In the genomic region with DNA sequence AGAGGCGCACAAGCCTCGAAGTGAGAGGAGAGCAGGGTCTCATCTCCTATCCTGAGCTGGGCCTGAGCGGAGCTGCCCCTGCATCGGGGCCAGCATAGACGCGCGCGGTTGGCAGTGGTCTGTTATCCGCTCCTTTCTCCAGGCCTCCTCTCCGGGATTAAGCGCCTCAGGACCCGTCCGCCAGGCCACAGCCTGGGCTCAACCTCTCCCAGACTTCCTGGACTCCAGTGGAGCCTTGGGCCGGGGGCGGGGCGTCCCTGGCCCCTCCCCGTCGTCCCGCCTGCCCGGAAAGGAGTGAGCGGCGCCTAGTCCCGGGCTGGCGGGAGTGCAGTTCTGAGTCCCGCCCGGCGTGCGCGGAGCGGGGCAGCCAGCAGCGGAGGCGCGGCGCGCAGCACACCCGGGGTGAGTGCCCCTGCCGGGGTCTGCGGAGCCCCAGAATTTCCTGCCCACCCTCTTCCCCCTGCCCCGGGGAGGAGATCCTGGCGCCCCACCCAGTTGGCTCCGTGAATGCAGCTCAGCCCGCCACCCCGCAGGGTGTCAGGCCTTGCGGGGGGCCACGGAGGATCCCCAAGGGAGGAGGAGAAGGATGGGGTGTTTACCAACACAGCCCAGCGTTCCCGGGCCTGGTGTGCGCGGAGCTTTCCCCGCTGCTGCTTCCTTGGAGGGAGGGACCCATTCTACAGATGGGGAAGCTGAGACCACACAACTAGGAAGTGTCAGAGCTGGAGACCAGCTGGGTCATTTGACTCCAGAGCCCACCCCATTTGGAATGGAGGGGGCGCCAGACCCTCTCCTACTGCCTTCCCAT, we compare ENCODE assay signal across 1 cellular context.
TF ChIP-seq lines count a peak whose summit lies in the region.

A gene with protein sequence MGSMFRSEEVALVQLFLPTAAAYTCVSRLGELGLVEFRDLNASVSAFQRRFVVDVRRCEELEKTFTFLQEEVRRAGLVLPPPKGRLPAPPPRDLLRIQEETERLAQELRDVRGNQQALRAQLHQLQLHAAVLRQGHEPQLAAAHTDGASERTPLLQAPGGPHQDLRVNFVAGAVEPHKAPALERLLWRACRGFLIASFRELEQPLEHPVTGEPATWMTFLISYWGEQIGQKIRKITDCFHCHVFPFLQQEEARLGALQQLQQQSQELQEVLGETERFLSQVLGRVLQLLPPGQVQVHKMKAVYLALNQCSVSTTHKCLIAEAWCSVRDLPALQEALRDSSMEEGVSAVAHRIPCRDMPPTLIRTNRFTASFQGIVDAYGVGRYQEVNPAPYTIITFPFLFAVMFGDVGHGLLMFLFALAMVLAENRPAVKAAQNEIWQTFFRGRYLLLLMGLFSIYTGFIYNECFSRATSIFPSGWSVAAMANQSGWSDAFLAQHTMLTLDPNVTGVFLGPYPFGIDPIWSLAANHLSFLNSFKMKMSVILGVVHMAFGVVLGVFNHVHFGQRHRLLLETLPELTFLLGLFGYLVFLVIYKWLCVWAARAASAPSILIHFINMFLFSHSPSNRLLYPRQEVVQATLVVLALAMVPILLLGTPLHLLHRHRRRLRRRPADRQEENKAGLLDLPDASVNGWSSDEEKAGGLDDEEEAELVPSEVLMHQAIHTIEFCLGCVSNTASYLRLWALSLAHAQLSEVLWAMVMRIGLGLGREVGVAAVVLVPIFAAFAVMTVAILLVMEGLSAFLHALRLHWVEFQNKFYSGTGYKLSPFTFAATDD (plus strand): TSS at position 308 of the 808 bp plus-strand sequence. CDS start 2,247 bp downstream, outside the sequence.

TF ChIP-seq in GM12878, 131 proteins besides CTCF, POLR2A, EP300 and RAD21 (continues in another document):
- TF ChIP-seq YBX1 (IDR thresholded peaks at IDR 0.05) (no peak), KAT2A (conservative IDR thresholded peaks at IDR 0.05; ENCODE audit: control insufficient read depth, low read depth, low read length) (no peak), CBX5 (IDR thresholded peaks at IDR 0.05; ENCODE audit: low read depth) (no peak), WRNIP1 (IDR thresholded peaks at IDR 0.05; ENCODE audit: borderline replicate concordance, low read depth, low read length) (no peak), RAD51 (IDR thresholded peaks at IDR 0.05) (no peak), TCF7 (IDR thresholded peaks at IDR 0.05; ENCODE audit: borderline replicate concordance) (no peak), TCF12 (IDR thresholded peaks at IDR 0.05; ENCODE audit: low read depth, low read length) (no peak), POLR2AphosphoS2 (IDR thresholded peaks at IDR 0.05; ENCODE audit: low read depth, low read length) (peak; percentile 64; the same call in 1 of the 2 replicates), IKZF2 (IDR thresholded peaks at IDR 0.05) (peak in 1 of 2 experiments; percentile 26; a peak in 3 of 4 replicates), KLF5 (IDR thresholded peaks at IDR 0.05; ENCODE audit: partially characterized antibody) (no peak), SMARCA5 (IDR thresholded peaks at IDR 0.05) (peak; percentile 97), ASH2L (IDR thresholded peaks at IDR 0.05; ENCODE audit: borderline replicate concordance, low read depth) (no peak), GATAD2B (conservative IDR thresholded peaks at IDR 0.05; ENCODE audit: low read depth) (peak; percentile 58; the same call in 1 of the 2 replicates), PAX5 (IDR thresholded peaks at IDR 0.05; ENCODE audit: borderline replicate concordance, low read depth, low read length) (no peak), TAF1 (IDR thresholded peaks at IDR 0.05; ENCODE audit: borderline replicate concordance, low read depth, low read length) (peak; percentile 69; the same call in 1 of the 2 replicates)
- TF ChIP-seq, protein P1, sequence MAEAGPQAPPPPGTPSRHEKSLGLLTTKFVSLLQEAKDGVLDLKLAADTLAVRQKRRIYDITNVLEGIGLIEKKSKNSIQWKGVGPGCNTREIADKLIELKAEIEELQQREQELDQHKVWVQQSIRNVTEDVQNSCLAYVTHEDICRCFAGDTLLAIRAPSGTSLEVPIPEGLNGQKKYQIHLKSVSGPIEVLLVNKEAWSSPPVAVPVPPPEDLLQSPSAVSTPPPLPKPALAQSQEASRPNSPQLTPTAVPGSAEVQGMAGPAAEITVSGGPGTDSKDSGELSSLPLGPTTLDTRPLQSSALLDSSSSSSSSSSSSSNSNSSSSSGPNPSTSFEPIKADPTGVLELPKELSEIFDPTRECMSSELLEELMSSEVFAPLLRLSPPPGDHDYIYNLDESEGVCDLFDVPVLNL (IDR thresholded peaks at IDR 0.05; ENCODE audit: low read depth, low read length): no peak
- TF ChIP-seq, protein P2, sequence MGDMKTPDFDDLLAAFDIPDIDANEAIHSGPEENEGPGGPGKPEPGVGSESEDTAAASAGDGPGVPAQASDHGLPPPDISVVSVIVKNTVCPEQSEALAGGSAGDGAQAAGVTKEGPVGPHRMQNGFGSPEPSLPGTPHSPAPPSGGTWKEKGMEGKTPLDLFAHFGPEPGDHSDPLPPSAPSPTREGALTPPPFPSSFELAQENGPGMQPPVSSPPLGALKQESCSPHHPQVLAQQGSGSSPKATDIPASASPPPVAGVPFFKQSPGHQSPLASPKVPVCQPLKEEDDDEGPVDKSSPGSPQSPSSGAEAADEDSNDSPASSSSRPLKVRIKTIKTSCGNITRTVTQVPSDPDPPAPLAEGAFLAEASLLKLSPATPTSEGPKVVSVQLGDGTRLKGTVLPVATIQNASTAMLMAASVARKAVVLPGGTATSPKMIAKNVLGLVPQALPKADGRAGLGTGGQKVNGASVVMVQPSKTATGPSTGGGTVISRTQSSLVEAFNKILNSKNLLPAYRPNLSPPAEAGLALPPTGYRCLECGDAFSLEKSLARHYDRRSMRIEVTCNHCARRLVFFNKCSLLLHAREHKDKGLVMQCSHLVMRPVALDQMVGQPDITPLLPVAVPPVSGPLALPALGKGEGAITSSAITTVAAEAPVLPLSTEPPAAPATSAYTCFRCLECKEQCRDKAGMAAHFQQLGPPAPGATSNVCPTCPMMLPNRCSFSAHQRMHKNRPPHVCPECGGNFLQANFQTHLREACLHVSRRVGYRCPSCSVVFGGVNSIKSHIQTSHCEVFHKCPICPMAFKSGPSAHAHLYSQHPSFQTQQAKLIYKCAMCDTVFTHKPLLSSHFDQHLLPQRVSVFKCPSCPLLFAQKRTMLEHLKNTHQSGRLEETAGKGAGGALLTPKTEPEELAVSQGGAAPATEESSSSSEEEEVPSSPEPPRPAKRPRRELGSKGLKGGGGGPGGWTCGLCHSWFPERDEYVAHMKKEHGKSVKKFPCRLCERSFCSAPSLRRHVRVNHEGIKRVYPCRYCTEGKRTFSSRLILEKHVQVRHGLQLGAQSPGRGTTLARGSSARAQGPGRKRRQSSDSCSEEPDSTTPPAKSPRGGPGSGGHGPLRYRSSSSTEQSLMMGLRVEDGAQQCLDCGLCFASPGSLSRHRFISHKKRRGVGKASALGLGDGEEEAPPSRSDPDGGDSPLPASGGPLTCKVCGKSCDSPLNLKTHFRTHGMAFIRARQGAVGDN (IDR thresholded peaks at IDR 0.05): peak; percentile 44; the same call in 1 of the 2 replicates
- TF ChIP-seq, protein P3, sequence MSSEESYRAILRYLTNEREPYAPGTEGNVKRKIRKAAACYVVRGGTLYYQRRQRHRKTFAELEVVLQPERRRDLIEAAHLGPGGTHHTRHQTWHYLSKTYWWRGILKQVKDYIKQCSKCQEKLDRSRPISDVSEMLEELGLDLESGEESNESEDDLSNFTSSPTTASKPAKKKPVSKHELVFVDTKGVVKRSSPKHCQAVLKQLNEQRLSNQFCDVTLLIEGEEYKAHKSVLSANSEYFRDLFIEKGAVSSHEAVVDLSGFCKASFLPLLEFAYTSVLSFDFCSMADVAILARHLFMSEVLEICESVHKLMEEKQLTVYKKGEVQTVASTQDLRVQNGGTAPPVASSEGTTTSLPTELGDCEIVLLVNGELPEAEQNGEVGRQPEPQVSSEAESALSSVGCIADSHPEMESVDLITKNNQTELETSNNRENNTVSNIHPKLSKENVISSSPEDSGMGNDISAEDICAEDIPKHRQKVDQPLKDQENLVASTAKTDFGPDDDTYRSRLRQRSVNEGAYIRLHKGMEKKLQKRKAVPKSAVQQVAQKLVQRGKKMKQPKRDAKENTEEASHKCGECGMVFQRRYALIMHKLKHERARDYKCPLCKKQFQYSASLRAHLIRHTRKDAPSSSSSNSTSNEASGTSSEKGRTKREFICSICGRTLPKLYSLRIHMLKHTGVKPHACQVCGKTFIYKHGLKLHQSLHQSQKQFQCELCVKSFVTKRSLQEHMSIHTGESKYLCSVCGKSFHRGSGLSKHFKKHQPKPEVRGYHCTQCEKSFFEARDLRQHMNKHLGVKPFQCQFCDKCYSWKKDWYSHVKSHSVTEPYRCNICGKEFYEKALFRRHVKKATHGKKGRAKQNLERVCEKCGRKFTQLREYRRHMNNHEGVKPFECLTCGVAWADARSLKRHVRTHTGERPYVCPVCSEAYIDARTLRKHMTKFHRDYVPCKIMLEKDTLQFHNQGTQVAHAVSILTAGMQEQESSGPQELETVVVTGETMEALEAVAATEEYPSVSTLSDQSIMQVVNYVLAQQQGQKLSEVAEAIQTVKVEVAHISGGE (CRISPR knock-in tag; IDR thresholded peaks at IDR 0.05): no peak
- TF ChIP-seq, protein P4, sequence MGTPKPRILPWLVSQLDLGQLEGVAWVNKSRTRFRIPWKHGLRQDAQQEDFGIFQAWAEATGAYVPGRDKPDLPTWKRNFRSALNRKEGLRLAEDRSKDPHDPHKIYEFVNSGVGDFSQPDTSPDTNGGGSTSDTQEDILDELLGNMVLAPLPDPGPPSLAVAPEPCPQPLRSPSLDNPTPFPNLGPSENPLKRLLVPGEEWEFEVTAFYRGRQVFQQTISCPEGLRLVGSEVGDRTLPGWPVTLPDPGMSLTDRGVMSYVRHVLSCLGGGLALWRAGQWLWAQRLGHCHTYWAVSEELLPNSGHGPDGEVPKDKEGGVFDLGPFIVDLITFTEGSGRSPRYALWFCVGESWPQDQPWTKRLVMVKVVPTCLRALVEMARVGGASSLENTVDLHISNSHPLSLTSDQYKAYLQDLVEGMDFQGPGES (IDR thresholded peaks at IDR 0.05): no peak
- TF ChIP-seq, protein P5, sequence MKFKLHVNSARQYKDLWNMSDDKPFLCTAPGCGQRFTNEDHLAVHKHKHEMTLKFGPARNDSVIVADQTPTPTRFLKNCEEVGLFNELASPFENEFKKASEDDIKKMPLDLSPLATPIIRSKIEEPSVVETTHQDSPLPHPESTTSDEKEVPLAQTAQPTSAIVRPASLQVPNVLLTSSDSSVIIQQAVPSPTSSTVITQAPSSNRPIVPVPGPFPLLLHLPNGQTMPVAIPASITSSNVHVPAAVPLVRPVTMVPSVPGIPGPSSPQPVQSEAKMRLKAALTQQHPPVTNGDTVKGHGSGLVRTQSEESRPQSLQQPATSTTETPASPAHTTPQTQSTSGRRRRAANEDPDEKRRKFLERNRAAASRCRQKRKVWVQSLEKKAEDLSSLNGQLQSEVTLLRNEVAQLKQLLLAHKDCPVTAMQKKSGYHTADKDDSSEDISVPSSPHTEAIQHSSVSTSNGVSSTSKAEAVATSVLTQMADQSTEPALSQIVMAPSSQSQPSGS (IDR thresholded peaks at IDR 0.05; ENCODE audit: low read length): no peak
- TF ChIP-seq, protein P6, sequence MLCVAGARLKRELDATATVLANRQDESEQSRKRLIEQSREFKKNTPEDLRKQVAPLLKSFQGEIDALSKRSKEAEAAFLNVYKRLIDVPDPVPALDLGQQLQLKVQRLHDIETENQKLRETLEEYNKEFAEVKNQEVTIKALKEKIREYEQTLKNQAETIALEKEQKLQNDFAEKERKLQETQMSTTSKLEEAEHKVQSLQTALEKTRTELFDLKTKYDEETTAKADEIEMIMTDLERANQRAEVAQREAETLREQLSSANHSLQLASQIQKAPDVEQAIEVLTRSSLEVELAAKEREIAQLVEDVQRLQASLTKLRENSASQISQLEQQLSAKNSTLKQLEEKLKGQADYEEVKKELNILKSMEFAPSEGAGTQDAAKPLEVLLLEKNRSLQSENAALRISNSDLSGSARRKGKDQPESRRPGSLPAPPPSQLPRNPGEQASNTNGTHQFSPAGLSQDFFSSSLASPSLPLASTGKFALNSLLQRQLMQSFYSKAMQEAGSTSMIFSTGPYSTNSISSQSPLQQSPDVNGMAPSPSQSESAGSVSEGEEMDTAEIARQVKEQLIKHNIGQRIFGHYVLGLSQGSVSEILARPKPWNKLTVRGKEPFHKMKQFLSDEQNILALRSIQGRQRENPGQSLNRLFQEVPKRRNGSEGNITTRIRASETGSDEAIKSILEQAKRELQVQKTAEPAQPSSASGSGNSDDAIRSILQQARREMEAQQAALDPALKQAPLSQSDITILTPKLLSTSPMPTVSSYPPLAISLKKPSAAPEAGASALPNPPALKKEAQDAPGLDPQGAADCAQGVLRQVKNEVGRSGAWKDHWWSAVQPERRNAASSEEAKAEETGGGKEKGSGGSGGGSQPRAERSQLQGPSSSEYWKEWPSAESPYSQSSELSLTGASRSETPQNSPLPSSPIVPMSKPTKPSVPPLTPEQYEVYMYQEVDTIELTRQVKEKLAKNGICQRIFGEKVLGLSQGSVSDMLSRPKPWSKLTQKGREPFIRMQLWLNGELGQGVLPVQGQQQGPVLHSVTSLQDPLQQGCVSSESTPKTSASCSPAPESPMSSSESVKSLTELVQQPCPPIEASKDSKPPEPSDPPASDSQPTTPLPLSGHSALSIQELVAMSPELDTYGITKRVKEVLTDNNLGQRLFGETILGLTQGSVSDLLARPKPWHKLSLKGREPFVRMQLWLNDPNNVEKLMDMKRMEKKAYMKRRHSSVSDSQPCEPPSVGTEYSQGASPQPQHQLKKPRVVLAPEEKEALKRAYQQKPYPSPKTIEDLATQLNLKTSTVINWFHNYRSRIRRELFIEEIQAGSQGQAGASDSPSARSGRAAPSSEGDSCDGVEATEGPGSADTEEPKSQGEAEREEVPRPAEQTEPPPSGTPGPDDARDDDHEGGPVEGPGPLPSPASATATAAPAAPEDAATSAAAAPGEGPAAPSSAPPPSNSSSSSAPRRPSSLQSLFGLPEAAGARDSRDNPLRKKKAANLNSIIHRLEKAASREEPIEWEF (IDR thresholded peaks at IDR 0.05; ENCODE audit: insufficient replicate concordance, low read depth, low read length): no peak
- TF ChIP-seq, protein P7, sequence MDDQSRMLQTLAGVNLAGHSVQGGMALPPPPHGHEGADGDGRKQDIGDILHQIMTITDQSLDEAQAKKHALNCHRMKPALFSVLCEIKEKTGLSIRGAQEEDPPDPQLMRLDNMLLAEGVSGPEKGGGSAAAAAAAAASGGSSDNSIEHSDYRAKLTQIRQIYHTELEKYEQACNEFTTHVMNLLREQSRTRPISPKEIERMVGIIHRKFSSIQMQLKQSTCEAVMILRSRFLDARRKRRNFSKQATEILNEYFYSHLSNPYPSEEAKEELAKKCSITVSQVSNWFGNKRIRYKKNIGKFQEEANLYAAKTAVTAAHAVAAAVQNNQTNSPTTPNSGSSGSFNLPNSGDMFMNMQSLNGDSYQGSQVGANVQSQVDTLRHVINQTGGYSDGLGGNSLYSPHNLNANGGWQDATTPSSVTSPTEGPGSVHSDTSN (IDR thresholded peaks at IDR 0.05; ENCODE audit: insufficient replicate concordance, low read depth, low read length): no peak
- TF ChIP-seq, protein P8, sequence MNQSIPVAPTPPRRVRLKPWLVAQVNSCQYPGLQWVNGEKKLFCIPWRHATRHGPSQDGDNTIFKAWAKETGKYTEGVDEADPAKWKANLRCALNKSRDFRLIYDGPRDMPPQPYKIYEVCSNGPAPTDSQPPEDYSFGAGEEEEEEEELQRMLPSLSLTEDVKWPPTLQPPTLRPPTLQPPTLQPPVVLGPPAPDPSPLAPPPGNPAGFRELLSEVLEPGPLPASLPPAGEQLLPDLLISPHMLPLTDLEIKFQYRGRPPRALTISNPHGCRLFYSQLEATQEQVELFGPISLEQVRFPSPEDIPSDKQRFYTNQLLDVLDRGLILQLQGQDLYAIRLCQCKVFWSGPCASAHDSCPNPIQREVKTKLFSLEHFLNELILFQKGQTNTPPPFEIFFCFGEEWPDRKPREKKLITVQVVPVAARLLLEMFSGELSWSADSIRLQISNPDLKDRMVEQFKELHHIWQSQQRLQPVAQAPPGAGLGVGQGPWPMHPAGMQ (IDR thresholded peaks at IDR 0.05; ENCODE audit: borderline replicate concordance): no peak
